Comparison of ENCODE assay signal across 24 cellular contexts in the genomic region with DNA sequence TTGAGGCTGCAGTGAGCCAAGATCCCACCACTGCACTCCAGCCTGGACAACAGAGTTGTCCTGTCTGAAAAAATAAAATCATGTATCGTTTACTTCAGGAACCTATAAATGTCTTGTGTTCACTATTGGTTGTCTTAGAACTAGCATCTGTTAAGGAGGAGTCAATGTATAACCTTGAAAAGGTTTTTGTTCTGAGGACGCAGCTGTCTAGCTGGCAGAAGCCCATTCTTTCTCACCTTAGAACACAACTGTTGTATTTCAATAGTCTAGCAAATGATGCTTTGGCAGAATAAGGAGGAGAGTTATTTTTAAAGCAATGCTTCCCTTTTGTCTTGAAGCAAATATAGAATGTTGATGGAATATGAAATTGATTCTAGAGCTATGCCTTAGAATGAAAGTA. TPM values are rescaled to one million over a fixed set of nuclear protein-coding genes. Genes with fewer than 3 reads are reported as not detected.
DNase-seq lines count a peak whose midpoint lies in the region; ATAC-seq and TF ChIP-seq lines count a peak whose summit lies in the region.
"Had no signal": no experiment of that assay in that cellular context is flagged by ENCODE, and none has a peak within 500 bp of the region (broad histone marks: within the 10 kb centered on the region; RNA-seq: fewer than 3 reads in every experiment).

No MANE protein-coding gene starts in this region.

- H3K9me3 Mint-ChIP-seq in T-cell = peaks cover 0 to 2% (median 0%) of the 10 kb centered on the region in 3 donors
- H3K9me3 Mint-ChIP-seq: CD4-positive, alpha-beta T cell; CD8-positive, alpha-beta T cell had no signal

- peaks cover 9% of the 10 kb centered on the region for H3K36me3 Mint-ChIP-seq in T-cell

- H3K27ac ChIP-seq in gastrocnemius medialis = peak overlapping the region in 2 of 4 donors; percentile 3 to 21
- H3K27ac ChIP-seq: 22Rv1; A549; BLaER1 treated with 17β-estradiol and CSF1 and Interleukin-3, amounts not matched to agents 10 nM and 100 nM; C4-2B had no signal

- CTCF ChIA-PET in T-cell (lab: Charles Lee) = no interaction called here

- intact Hi-C loops in gastrocnemius medialis (cut with DNase I; ENCODE audit: low total_unique reads) = no loop called here

- DNase-seq in NCI-H2171 (lab: John Stamatoyannopoulos, UW) (peak; percentile 61), NCI-H69 (lab: John Stamatoyannopoulos, UW) (peak; percentile 4), myocyte (ENCODE audit: low read depth) (peak; percentile 15), gastrocnemius medialis (no peak), T-cell (no peak), GM13977 (ENCODE audit: low spot score) (no peak), NCI-H226 (no peak)
- DNase-seq: AML-193; CD4-positive, alpha-beta T cell; CD8-positive, alpha-beta T cell; COR-L47; DMS 273 treated with DMSO at 0.1 percent for 48 hours; DMS153; DMS53; DMS79; DND-41; EL; GDM1 had no signal

- H3K4me1 ChIP-seq in gastrocnemius medialis = peaks cover 9 to 22% of the 10 kb centered on the region in 2 donors
- H3K4me1 ChIP-seq: BLaER1 treated with 17β-estradiol and CSF1 and Interleukin-3, amounts not matched to agents 10 nM and 100 nM had no signal

- H3K27me3 Mint-ChIP-seq in T-cell = no peaks in the 10 kb centered on the region
- H3K27me3 Mint-ChIP-seq: B cell; CD4-positive, alpha-beta T cell had no signal

- TF ChIP-seq POLR2A in gastrocnemius medialis (IDR thresholded peaks at IDR 0.05) = no peak

- H3K36me3 ChIP-seq in gastrocnemius medialis = no peaks in the 10 kb centered on the region

- H3K4me3 Mint-ChIP-seq in T-cell = no peak overlapping the region
- H3K4me3 Mint-ChIP-seq: B cell; CD4-positive, alpha-beta T cell; CD8-positive, alpha-beta T cell had no signal

- H3K4me1 Mint-ChIP-seq in T-cell = peaks cover 0 to 4% (median 0%) of the 10 kb centered on the region in 3 donors

- POLR2A ChIA-PET in T-cell (lab: Charles Lee) = no interaction called here

- TF ChIP-seq CTCF in gastrocnemius medialis (IDR thresholded peaks at IDR 0.05 in 4 of 5, conservative IDR thresholded peaks at IDR 0.05 in 1 of 5) = no peak
- TF ChIP-seq CTCF in GM13977 (IDR thresholded peaks at IDR 0.05; ENCODE audit: extremely low read depth, insufficient read depth, missing control alignments) = no peak

- H3K27ac Mint-ChIP-seq in T-cell = no peak overlapping the region
- H3K27ac Mint-ChIP-seq: B cell; CD4-positive, alpha-beta T cell; CD8-positive, alpha-beta T cell had no signal

- H3K9me3 ChIP-seq in gastrocnemius medialis = no peaks in the 10 kb centered on the region
- H3K9me3 ChIP-seq: A549 had no signal

- ATAC-seq in gastrocnemius medialis = peak; percentile 56 to 64
- no peak for ATAC-seq in T-cell (replicated peaks in 1 of 4)
- ATAC-seq: A549; CD8-positive, alpha-beta T cell; GM12878 had no signal

- H3K27me3 ChIP-seq in gastrocnemius medialis = no peaks in the 10 kb centered on the region
- H3K27me3 ChIP-seq: BLaER1 treated with 17β-estradiol and CSF1 and Interleukin-3, amounts not matched to agents 10 nM and 100 nM had no signal

- no peak overlapping the region for H3K4me3 ChIP-seq in gastrocnemius medialis
- H3K4me3 ChIP-seq: A549; BLaER1 treated with 17β-estradiol and CSF1 and Interleukin-3, amounts not matched to agents 10 nM and 100 nM; GM12878 had no signal

- in situ Hi-C loops in gastrocnemius medialis (cut with MboI; ENCODE audit: low sequenced_read_pairs in 4 of 4) (no loop called here), GM13977 (cut with MboI; ENCODE audit: low pct_unique_long_range_greater_than_20kb, low sequenced_read_pairs, unreplicated experiment) (no loop called here)

RNA-seq across cellular contexts. Expression of gene EPB41L5, which starts 21.1 kb away (rescaled TPM):
- total RNA-seq in myocyte (8.2 and 18.4 TPM in 2 replicates), gastrocnemius medialis (10 to 100 TPM in 2 of 4 donors, 1 to 10 TPM in 2; 8.3 to 41.1 (median 12.7) TPM), T-cell (1 to 10 TPM; 5.6 to 7.9 (median 6.0) TPM)
- polyA plus RNA-seq in myocyte (2012) = 4.6 TPM

Comparison
In these comparisons a context has a peak if more than half of its experiments do, and no peak if none do; other contexts are left out.
1. DNase-seq: peak in NCI-H2171 (single experiment), NCI-H69 (single experiment) and myocyte (single experiment); none in gastrocnemius medialis (0 of 2), T-cell (0 of 34), GM13977 (single experiment) and NCI-H226 (single experiment).
2. ATAC-seq: peak in gastrocnemius medialis (2 of 2); none in T-cell (0 of 4).